11 cellular contexts compared by ENCODE assay signal in genomic region chr14:52948836-52949235, GRCh38. TPM values are rescaled to one million over a fixed set of nuclear protein-coding genes. Genes with fewer than 3 reads are reported as not detected.
DNase-seq lines count a peak whose midpoint lies in the region; ATAC-seq, FAIRE-seq and TF ChIP-seq lines count a peak whose summit lies in the region.
"Had no signal": no experiment of that assay in that cellular context is flagged by ENCODE, and none has a peak within 500 bp of the region (broad histone marks: within the 10 kb centered on the region; RNA-seq: fewer than 3 reads in every experiment).

No MANE protein-coding gene starts in this region.

- H3K27me3 ChIP-seq in GM23248 (replicated peaks; ENCODE audit: insufficient read depth) (no peaks in the 10 kb centered on the region), iPS-18a (ENCODE audit: control insufficient read depth, insufficient read depth, low read length) (no peaks in the 10 kb centered on the region), skeletal muscle satellite cell (ENCODE audit: control insufficient read depth, insufficient read depth, low read length) (no peaks in the 10 kb centered on the region), pancreas (no peaks in the 10 kb centered on the region)

- TF ChIP-seq CTCF in astrocyte of the cerebellum (IDR thresholded peaks at IDR 0.05; ENCODE audit: low read depth, low read length, missing control alignments) (no peak), pancreas (IDR thresholded peaks at IDR 0.05) (no peak)

- no peaks in the 10 kb centered on the region for H3K9me3 ChIP-seq in GM23248 (ENCODE audit: low read depth)
- no peaks in the 10 kb centered on the region for H3K9me3 ChIP-seq in iPS-18a (ENCODE audit: control insufficient read depth, low read depth, low read length)
- no peaks in the 10 kb centered on the region for H3K9me3 ChIP-seq in skeletal muscle satellite cell (replicated peaks; ENCODE audit: low read length)
- no peaks in the 10 kb centered on the region for H3K9me3 ChIP-seq in pancreas

- peaks cover 44% of the 10 kb centered on the region for H3F3A ChIP-seq in GM23248 (ENCODE audit: insufficient read depth)

- peaks cover 18% of the 10 kb centered on the region for H4K20me1 ChIP-seq in GM23248 (ENCODE audit: insufficient read depth)

- in situ Hi-C loops in GM23248 (cut with MboI) (no loop called here), astrocyte of the cerebellum (cut with HindIII; ENCODE audit: low sequenced_read_pairs) (no loop called here)

- no peak overlapping the region for H2AFZ ChIP-seq in GM23248

- H3K4me2 ChIP-seq in GM23248 (ENCODE audit: unreplicated experiment) (peak overlapping the region; percentile 98), skeletal muscle satellite cell (ENCODE audit: low read length) (peak overlapping the region; percentile 89)
- H3K4me2 ChIP-seq: KMS-11 had no signal

- H3K9me2 ChIP-seq in GM23248 (ENCODE audit: insufficient read depth), result no peaks in the 10 kb centered on the region

- FAIRE-seq in pancreas (lab: Jason Lieb, UNC), result no peak

- H3K4me3 ChIP-seq in GM23248, result peak overlapping the region; percentile 94
- H3K4me3 ChIP-seq in astrocyte of the cerebellum (ENCODE audit: low read depth, low read length), result peak overlapping the region; percentile 94
- peak overlapping the region; percentile 99 for H3K4me3 ChIP-seq in iPS-18a (ENCODE audit: low read length)
- peak overlapping the region; percentile 91 for H3K4me3 ChIP-seq in skeletal muscle satellite cell (ENCODE audit: low read length)
- peak overlapping the region in 1 of 4 donors; percentile 94 for H3K4me3 ChIP-seq in pancreas

- peaks cover 25% of the 10 kb centered on the region for H3K4me1 ChIP-seq in GM23248 (ENCODE audit: insufficient read depth)
- H3K4me1 ChIP-seq in iPS-18a (ENCODE audit: control insufficient read depth, low read depth, low read length), result peaks cover 26% of the 10 kb centered on the region
- H3K4me1 ChIP-seq in skeletal muscle satellite cell (ENCODE audit: control insufficient read depth, insufficient read depth, low read length), result peaks cover 30% of the 10 kb centered on the region
- peaks cover 0 to 16% (median 7%) of the 10 kb centered on the region in 3 donors for H3K4me1 ChIP-seq in pancreas

- peaks cover 74% of the 10 kb centered on the region for H3K79me2 ChIP-seq in GM23248 (ENCODE audit: insufficient read depth)

- peak overlapping the region; percentile 91 for H3K9ac ChIP-seq in GM23248
- H3K9ac ChIP-seq in iPS-18a (ENCODE audit: low read length), result peak overlapping the region; percentile 10
- H3K9ac ChIP-seq in skeletal muscle satellite cell (ENCODE audit: low read depth, low read length), result peak overlapping the region; percentile 89
- H3K9ac ChIP-seq: KMS-11 had no signal

- H3K36me3 ChIP-seq in GM23248 (ENCODE audit: low read depth) (peaks cover 14% of the 10 kb centered on the region), iPS-18a (ENCODE audit: control insufficient read depth, low read depth, low read length) (peaks cover 18% of the 10 kb centered on the region), skeletal muscle satellite cell (ENCODE audit: insufficient read depth, low read length) (peaks cover 49% of the 10 kb centered on the region), pancreas (no peaks in the 10 kb centered on the region)

- intact Hi-C loops in pancreas (cut with DNase I), result no loop called here

- DNase-seq in GM23248, result no peak
- no peak for DNase-seq in astrocyte of the cerebellum (ENCODE audit: low read depth)
- DNase-seq in pancreas, result no peak
- no peak for DNase-seq in AML-193 (lab: John Stamatoyannopoulos, UW)
- no peak for DNase-seq in activated CD4-positive, alpha-beta T cell treated with anti-CD3 and anti-CD28 coated beads for 1 hour
- DNase-seq: NK-92 treated with Interleukin-12 subunit alpha and Interleukin-12 subunit beta, amount 100 ng/mL, for 24 hours had no signal

- H3K27ac ChIP-seq in GM23248 (peak overlapping the region; percentile 89), iPS-18a (ENCODE audit: low read length) (no peak overlapping the region), pancreas (no peak overlapping the region)
- H3K27ac ChIP-seq: KMS-11 had no signal

- no peak for ATAC-seq in HG03045 (IDR thresholded peaks at IDR 0.05; ENCODE audit: unreplicated experiment)
- no peak for ATAC-seq in pancreas
- ATAC-seq: activated CD4-positive, CD25-positive, alpha-beta regulatory T cell treated with anti-CD3 and anti-CD28 coated beads, Interleukin-2, amount 50 U/mL, for 24 hours had no signal

RNA-seq across cellular contexts. Expression of gene FERMT2, which starts 2.0 kb away (rescaled TPM):
- total RNA-seq in GM23248 (2014; rRNA removed; shearing (Covaris generic)), result 217 and 256 TPM in 2 replicates
- polyA plus RNA-seq in GM23248 (2016; fragmentation: Nextera tagmentation; extraction: Ambion mirVana) (124 and 126 TPM in 2 replicates), pancreas (10 to 100 TPM; 10.4 to 19.4 TPM)
- 132 and 161 TPM in 2 replicates for total RNA-seq in skeletal muscle satellite cell (2012; rRNA removed)
- 10 to 100 TPM; 14.4 to 27.9 (median 16.6) TPM for total RNA-seq in pancreas

Comparison
In these comparisons a context has a peak if more than half of its experiments do, and no peak if none do; other contexts are left out.
1. H3K9ac ChIP-seq: peak in every context shown above with its lines; median percentile 91 in GM23248; 89 in skeletal muscle satellite cell; 10 in iPS-18a.